9 cellular contexts compared by ENCODE assay signal in the genomic region with DNA sequence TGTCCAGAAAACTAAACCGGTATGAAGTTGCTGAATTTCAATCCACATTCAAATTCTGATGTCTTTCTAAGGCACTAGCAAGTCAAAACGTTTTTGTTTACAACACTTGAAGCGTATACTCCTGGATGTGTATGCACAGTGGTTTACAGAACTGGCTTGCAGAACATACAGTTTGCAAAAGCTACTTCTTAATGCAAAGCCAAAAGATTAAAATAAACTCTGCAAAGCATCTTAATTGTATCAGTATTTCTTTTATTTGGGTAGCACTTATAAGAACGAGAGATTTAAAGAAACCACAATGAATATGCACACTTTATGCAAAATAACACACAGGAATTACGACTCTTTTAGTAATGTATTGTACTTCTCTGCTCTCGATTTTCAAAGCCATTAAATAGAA.
"Had no signal": no experiment of that assay in that cellular context is flagged by ENCODE, and none has a peak within 500 bp of the region (broad histone marks: within the 10 kb centered on the region; RNA-seq: fewer than 3 reads in every experiment).

No MANE protein-coding gene starts in this region.

- H3K36me3 Mint-ChIP-seq: IgD-negative memory B cell had no signal

- H3K4me3 ChIP-seq: K562 had no signal

- H3K4me2 ChIP-seq: KMS-11 had no signal

- H3K4me3 Mint-ChIP-seq: IgD-negative memory B cell had no signal

- H3K27me3 Mint-ChIP-seq: IgD-negative memory B cell had no signal

- DNase-seq: IMR-90, KBM-7, KG1 had no signal

- H3K4me1 Mint-ChIP-seq: IgD-negative memory B cell had no signal

- H3K27ac ChIP-seq: HL-60, KMS-11 had no signal

- FAIRE-seq: HepG2, HTR-8/SVneo, K562 had no signal

- H3K27ac Mint-ChIP-seq: IgD-negative memory B cell had no signal

- ATAC-seq: HepG2, K562 had no signal
